10 cellular contexts compared by ENCODE assay signal in the genomic region with DNA sequence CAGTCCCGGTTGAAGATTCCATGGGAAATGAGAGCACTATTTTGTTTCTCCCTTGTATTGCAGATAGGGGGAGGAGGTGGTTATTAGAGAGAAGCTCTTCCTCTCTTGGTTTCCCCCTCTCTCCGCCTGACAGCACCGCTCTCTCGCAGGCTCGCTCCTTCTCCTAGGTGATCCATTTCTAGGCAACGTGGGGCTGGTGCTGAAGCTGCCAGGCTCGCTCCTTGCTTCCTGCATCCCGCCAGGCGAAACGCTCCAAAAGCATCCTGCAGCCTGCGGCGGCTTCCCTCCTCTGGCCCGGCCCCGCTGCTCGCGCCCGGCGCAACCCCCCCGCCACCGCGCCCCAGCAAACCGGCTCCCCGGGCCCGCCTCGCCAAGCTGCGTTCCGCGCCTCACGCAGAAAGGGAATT. TPM values are rescaled to one million over a fixed set of nuclear protein-coding genes. Genes with fewer than 3 reads are reported as not detected.
DNase-seq lines count a peak whose midpoint lies in the region; ATAC-seq and TF ChIP-seq lines count a peak whose summit lies in the region.
"Had no signal": no experiment of that assay in that cellular context is flagged by ENCODE, and none has a peak within 500 bp of the region (broad histone marks: within the 10 kb centered on the region; RNA-seq: fewer than 3 reads in every experiment).

A gene (plus strand): TSS at position 346 of the 407 bp plus-strand sequence.

- H4K5ac ChIP-seq in mesendoderm (ENCODE audit: low read length), result no peak within 1 kb of the TSS

- peaks cover 73% of the 10 kb centered on the region for H3K27me3 Mint-ChIP-seq in chondrocyte (ENCODE audit: low read depth)

- H2AK5ac ChIP-seq in mesendoderm (ENCODE audit: low read length), result no peak within 1 kb of the TSS

- H3K4me1 ChIP-seq in ACC112 (ENCODE audit: control insufficient read depth, insufficient read depth, low read length, unreplicated experiment) (no peaks in the 10 kb centered on the region), mesendoderm (ENCODE audit: control insufficient read depth, low read depth, low read length) (no peaks in the 10 kb centered on the region)

- H3K9me3 Mint-ChIP-seq in chondrocyte (ENCODE audit: low read depth), result peaks cover 3% of the 10 kb centered on the region

- H3K27ac Mint-ChIP-seq in chondrocyte (ENCODE audit: unreplicated experiment), result no peak within 1 kb of the TSS

- H3K27ac ChIP-seq in ACC112 (ENCODE audit: low read depth, low read length), result no peak within 1 kb of the TSS
- no peak within 1 kb of the TSS for H3K27ac ChIP-seq in mesendoderm (ENCODE audit: low read depth, low read length)

- H3K4me1 Mint-ChIP-seq in chondrocyte (ENCODE audit: low read depth), result peaks cover 23% of the 10 kb centered on the region

- peak within 1 kb of the TSS; percentile 89 for H3K4me2 ChIP-seq in mesendoderm (ENCODE audit: low read length)

- no peak within 1 kb of the TSS for H3K4ac ChIP-seq in mesendoderm (ENCODE audit: low read depth, low read length)

- H4K8ac ChIP-seq in mesendoderm (ENCODE audit: low read depth, low read length), result no peak within 1 kb of the TSS

- peak within 1 kb of the TSS; percentile 70 for H3K18ac ChIP-seq in mesendoderm (ENCODE audit: low read length)

- no peak for ATAC-seq in GM21390 (IDR thresholded peaks at IDR 0.05; ENCODE audit: unreplicated experiment)
- ATAC-seq in HG03135 (IDR thresholded peaks at IDR 0.05; ENCODE audit: unreplicated experiment), result no peak

- H2BK15ac ChIP-seq in mesendoderm (replicated peaks; ENCODE audit: low read depth), result no peak within 1 kb of the TSS

- TF ChIP-seq CTCF in chondrocyte (IDR thresholded peaks at IDR 0.05), result peak; percentile 9

- H3K4me3 Mint-ChIP-seq in chondrocyte (ENCODE audit: unreplicated experiment), result peak within 1 kb of the TSS; percentile 68

- H3K27me3 ChIP-seq in ACC112 (ENCODE audit: insufficient read depth, low read length), result peaks cover 96% of the 10 kb centered on the region
- H3K27me3 ChIP-seq in mesendoderm (ENCODE audit: insufficient read depth, low read length, poor library complexity), result peaks cover 2% of the 10 kb centered on the region

- H2BK120ac ChIP-seq in mesendoderm (ENCODE audit: low read depth, low read length), result peak within 1 kb of the TSS; percentile 37

- no CpG with 5 or more reads among the region's 29 CpGs for WGBS in mesendoderm (ENCODE audit: extremely low coverage, insufficient coverage, low lambda C conversion rate)

- H3K23ac ChIP-seq in mesendoderm (ENCODE audit: low read length), result no peak within 1 kb of the TSS

- H2BK5ac ChIP-seq in mesendoderm (ENCODE audit: low read length), result no peak within 1 kb of the TSS

- no peaks in the 10 kb centered on the region for H3K79me2 ChIP-seq in ACC112 (ENCODE audit: control insufficient read depth, insufficient read depth, low read length, unreplicated experiment)
- no peaks in the 10 kb centered on the region for H3K79me2 ChIP-seq in mesendoderm (ENCODE audit: control insufficient read depth, insufficient read depth, low read length)

- H3K56ac ChIP-seq in mesendoderm (ENCODE audit: low read length), result peak within 1 kb of the TSS; percentile 49

- H2AFZ ChIP-seq in ACC112 (ENCODE audit: low read length, unreplicated experiment), result no peak within 1 kb of the TSS

- peak within 1 kb of the TSS; percentile 46 for H3K9ac ChIP-seq in mesendoderm (ENCODE audit: low read length)

- H3K36me3 ChIP-seq in ACC112 (ENCODE audit: insufficient read depth, low read length) (no peaks in the 10 kb centered on the region), mesendoderm (ENCODE audit: control insufficient read depth, insufficient read depth, low read length) (no peaks in the 10 kb centered on the region)

- no peaks in the 10 kb centered on the region for H3K79me1 ChIP-seq in mesendoderm (ENCODE audit: low read length)

- no peaks in the 10 kb centered on the region for H3K36me3 Mint-ChIP-seq in chondrocyte (ENCODE audit: low read depth)

- H3K4me3 ChIP-seq in ACC112 (ENCODE audit: low read depth, low read length) (peak within 1 kb of the TSS; percentile 57), mesendoderm (ENCODE audit: low read length) (peak within 1 kb of the TSS; percentile 41)

- DNase-seq in M059J (ENCODE audit: low read depth) (peak; percentile 2), chondrocyte (ENCODE audit: low spot score) (no peak), mesendoderm (peak; percentile 92), OCI-M2 (lab: John Stamatoyannopoulos, UW; ENCODE audit: unreplicated experiment) (no peak)
- no peak for DNase-seq in activated CD4-positive, CD25-positive, alpha-beta regulatory T cell treated with anti-CD3 and anti-CD28 coated beads, Interleukin-2, amount 50 U/mL, for 72 hours

RNA-seq across cellular contexts. Expression of the gene that starts here (rescaled TPM):
- 0.10 TPM in 1 of 2 replicates, not detected in the other for total RNA-seq in M059J (2014; rRNA removed; shearing (Covaris generic))
- total RNA-seq in chondrocyte, result not detected in 3 replicates
- 29.2 TPM for polyA plus RNA-seq in mesendoderm (2013, experiment 1 of 2)
- polyA plus RNA-seq in mesendoderm (2013, experiment 2 of 2), result 29.6 TPM
- total RNA-seq: renal cortical epithelial cell, SK-MEL-5 had no signal

Comparison
In these comparisons a context has a peak if more than half of its experiments do, and no peak if none do; other contexts are left out.
1. Peak in DNase-seq in M059J; RNA of the gene not detected or under 1 TPM.